ENCODE assay signal across 8 cellular contexts in the genomic region with DNA sequence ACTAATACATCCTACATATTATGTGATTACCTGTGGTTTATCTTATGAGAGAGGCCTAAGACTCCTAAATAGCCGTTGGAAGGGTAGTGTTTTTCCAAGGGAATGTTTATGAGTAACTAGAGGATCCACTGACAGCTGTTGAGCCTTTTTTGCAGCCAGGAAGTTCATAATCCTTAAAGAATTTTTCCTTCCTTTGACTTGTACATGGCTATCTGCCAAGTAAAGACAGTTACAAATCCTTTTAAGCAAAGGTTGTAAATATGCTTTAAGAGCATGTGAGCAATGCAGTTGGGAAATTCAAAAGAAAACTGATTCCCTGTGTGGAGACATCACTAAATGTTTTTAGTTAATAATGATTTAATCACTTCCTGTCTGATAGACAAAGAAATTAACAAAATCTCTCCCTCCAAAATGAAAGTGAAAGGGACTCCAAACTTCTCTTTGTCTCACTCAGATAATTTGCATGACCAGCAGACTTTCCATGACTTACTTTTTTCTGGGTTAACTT.
DNase-seq lines count a peak whose midpoint lies in the region; ATAC-seq, FAIRE-seq and TF ChIP-seq lines count a peak whose summit lies in the region.

No MANE protein-coding gene starts in this region.

- no peak for TF ChIP-seq EP300 in ovary (IDR thresholded peaks at IDR 0.05)

- H3K9me3 ChIP-seq in kidney (ENCODE audit: control insufficient read depth in 1 of 2, low read length in 2 of 2) (no peaks in the 10 kb centered on the region), ovary (no peaks in the 10 kb centered on the region)

- H3K27ac Mint-ChIP-seq in CD14-positive monocyte = no peak overlapping the region
- H3K27ac Mint-ChIP-seq in activated B cell treated with CpG ODN at 0.5 μM for 24 hours = peak overlapping the region; percentile 50

- intact Hi-C loops in CD14-positive monocyte (cut with micrococcal nuclease) = no loop called here
- intact Hi-C loops in activated B cell treated with CpG ODN at 0.5 μM for 24 hours (cut with micrococcal nuclease) = no loop called here
- intact Hi-C loops in kidney (cut with DNase I) = no loop called here
- intact Hi-C loops in ovary (cut with DNase I) = no loop called here

- POLR2A ChIA-PET in activated B cell treated with CpG ODN at 0.5 μM for 24 hours (lab: Charles Lee) = no interaction called here

- H3K4me1 ChIP-seq in kidney (ENCODE audit: control insufficient read depth in 1 of 2, insufficient read depth in 1 of 2, low read depth in 1 of 2, low read length in 2 of 2) = peaks cover 0 to 6% of the 10 kb centered on the region in 2 donors
- no peaks in the 10 kb centered on the region for H3K4me1 ChIP-seq in ovary (ENCODE audit: insufficient read depth)

- 0 to 3% (median 2%) methylated on average over 1 of the region's 1 CpG for WGBS in ovary, 3 donors

- no peaks in the 10 kb centered on the region for H3K27me3 ChIP-seq in ovary

- H3K27ac ChIP-seq in kidney (ENCODE audit: low read depth in 2 of 2, low read length in 2 of 2) = no peak overlapping the region
- no peak overlapping the region for H3K27ac ChIP-seq in ovary

- CTCF ChIA-PET in activated B cell treated with CpG ODN at 0.5 μM for 24 hours (lab: Charles Lee) = no interaction called here

- no peaks in the 10 kb centered on the region for H3K36me3 Mint-ChIP-seq in CD14-positive monocyte
- no peaks in the 10 kb centered on the region for H3K36me3 Mint-ChIP-seq in activated B cell treated with CpG ODN at 0.5 μM for 24 hours (ENCODE audit: low read depth)

- TF ChIP-seq CTCF in CD14-positive monocyte (IDR thresholded peaks at IDR 0.05) = no peak
- TF ChIP-seq CTCF in activated B cell treated with CpG ODN at 0.5 μM for 24 hours (IDR thresholded peaks at IDR 0.05) = no peak
- no peak for TF ChIP-seq CTCF in kidney (IDR thresholded peaks at IDR 0.05; ENCODE audit: borderline replicate concordance, extremely low read depth, insufficient read depth)
- no peak for TF ChIP-seq CTCF in ovary (IDR thresholded peaks at IDR 0.05)

- no peak for TF ChIP-seq POLR2A in ovary (IDR thresholded peaks at IDR 0.05)

- H3K27me3 Mint-ChIP-seq in CD14-positive monocyte (ENCODE audit: low read depth in 3 of 3) (peaks cover under 1 to 3% (median 2%) of the 10 kb centered on the region in 3 donors), activated B cell treated with CpG ODN at 0.5 μM for 24 hours (no peaks in the 10 kb centered on the region)

- H3K4me3 Mint-ChIP-seq in CD14-positive monocyte = peak overlapping the region; percentile 34 to 72
- peak overlapping the region; percentile 39 for H3K4me3 Mint-ChIP-seq in activated B cell treated with CpG ODN at 0.5 μM for 24 hours

- H3K9ac ChIP-seq in kidney (ENCODE audit: low read length in 2 of 2) = no peak overlapping the region

- ATAC-seq in GM19395 (IDR thresholded peaks at IDR 0.05; ENCODE audit: unreplicated experiment) (peak; percentile 78), activated B cell treated with CpG ODN at 0.5 μM for 24 hours (ENCODE audit: low read depth) (peak; percentile 42)

- H3K36me3 ChIP-seq in kidney (ENCODE audit: control insufficient read depth in 1 of 2, insufficient read depth in 2 of 2, low read length in 2 of 2) = no peaks in the 10 kb centered on the region
- no peaks in the 10 kb centered on the region for H3K36me3 ChIP-seq in ovary

- peak; percentile 80 for FAIRE-seq in kidney (lab: Jason Lieb, UNC)

- H3K4me1 Mint-ChIP-seq in CD14-positive monocyte = peaks cover 6% of the 10 kb centered on the region
- H3K4me1 Mint-ChIP-seq in activated B cell treated with CpG ODN at 0.5 μM for 24 hours = peaks cover 16% of the 10 kb centered on the region

- no peaks in the 10 kb centered on the region for H3K9me3 Mint-ChIP-seq in CD14-positive monocyte
- no peaks in the 10 kb centered on the region for H3K9me3 Mint-ChIP-seq in activated B cell treated with CpG ODN at 0.5 μM for 24 hours

- DNase-seq in CD14-positive monocyte (ENCODE audit: low spot score) (no peak), HK-2 (ENCODE audit: unreplicated experiment) (peak; percentile 1), activated B cell treated with CpG ODN at 0.5 μM for 24 hours (no peak), kidney (no peak), ovary (no peak), NCI-H2107 treated with DMSO at 0.1 percent for 48 hours (lab: John Stamatoyannopoulos, UW; ENCODE audit: unreplicated experiment) (no peak), NCI-H774 (lab: John Stamatoyannopoulos, UW) (no peak)

- H3K4me3 ChIP-seq in kidney (ENCODE audit: low read length in 2 of 2) (peak overlapping the region in 1 of 2 donors; percentile 48), ovary (no peak overlapping the region)
